20 cellular contexts compared by ENCODE assay signal in the genomic region with DNA sequence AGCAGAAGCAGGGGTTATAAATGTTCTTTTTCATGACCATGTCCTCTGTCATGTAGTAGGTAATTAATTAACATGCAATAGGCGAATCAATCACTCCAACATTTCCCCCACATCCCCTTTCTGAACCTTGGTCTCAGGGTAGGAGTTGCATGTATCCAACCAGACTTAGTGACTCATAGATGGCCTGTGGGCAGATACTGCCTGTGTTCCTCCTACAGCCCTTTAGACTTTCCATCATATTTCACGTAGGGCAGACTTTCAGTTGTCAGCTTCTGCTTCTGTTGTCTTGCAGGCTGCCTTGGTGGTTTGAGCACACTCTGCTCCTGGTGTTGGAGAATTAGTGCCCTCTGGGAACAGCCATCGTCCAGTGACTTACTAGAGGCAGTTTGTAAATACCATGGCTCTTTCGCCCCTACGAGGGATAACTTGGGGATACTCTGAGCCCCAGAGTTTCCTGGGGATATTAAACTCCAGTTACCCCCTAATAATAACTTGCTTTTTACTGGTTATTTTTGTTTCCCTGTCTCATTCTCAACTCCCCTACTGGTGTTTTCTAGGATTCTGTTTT.
DNase-seq lines count a peak whose midpoint lies in the region; ATAC-seq, FAIRE-seq and TF ChIP-seq lines count a peak whose summit lies in the region.
"Had no signal": no experiment of that assay in that cellular context is flagged by ENCODE, and none has a peak within 500 bp of the region (broad histone marks: within the 10 kb centered on the region; RNA-seq: fewer than 3 reads in every experiment).

No MANE protein-coding gene starts in this region.

- no peak for FAIRE-seq in bronchial epithelial cell (lab: Jason Lieb, UNC)

- H3K4me3 ChIP-seq in bronchial epithelial cell (ENCODE audit: low read depth, low read length), result no peak overlapping the region
- H3K4me3 ChIP-seq: heart right ventricle, lung, right atrium auricular region had no signal

- no peaks in the 10 kb centered on the region for H3K36me3 ChIP-seq in bronchial epithelial cell (ENCODE audit: control insufficient read depth, insufficient read depth, low read length)
- H3K36me3 ChIP-seq: heart right ventricle, right atrium auricular region had no signal

- no peak for TF ChIP-seq CTCF in bronchial epithelial cell (IDR thresholded peaks at IDR 0.05; ENCODE audit: insufficient read depth, low read length, severe bottlenecking)

- no peaks in the 10 kb centered on the region for H3K27me3 ChIP-seq in bronchial epithelial cell (ENCODE audit: control insufficient read depth, insufficient read depth, low read length)
- H3K27me3 ChIP-seq: right atrium auricular region had no signal

- no peak for ATAC-seq in GM21390 (IDR thresholded peaks at IDR 0.05; ENCODE audit: unreplicated experiment)
- ATAC-seq: heart right ventricle, Right ventricle myocardium inferior had no signal

- DNase-seq in KG1 (lab: John Stamatoyannopoulos, UW), result peak; percentile 80
- peak; percentile 93 for DNase-seq in OCI-M1 (lab: John Stamatoyannopoulos, UW)
- DNase-seq in bronchial epithelial cell (ENCODE audit: low read depth), result peak; percentile 21
- DNase-seq in renal cortical epithelial cell (ENCODE audit: low read depth), result peak; percentile 16
- no peak for DNase-seq in NCI-H128 (lab: John Stamatoyannopoulos, UW; ENCODE audit: unreplicated experiment)
- DNase-seq in NCI-H1417 (lab: John Stamatoyannopoulos, UW), result no peak
- no peak for DNase-seq in NCI-H446 treated with DMSO at 0.1 percent for 48 hours (lab: John Stamatoyannopoulos, UW)
- DNase-seq: activated CD4-positive, alpha-beta T cell treated with anti-CD3 and anti-CD28 coated beads, Interleukin-2, amount 50 U/mL, for 1 hour; CD4-positive, CD25-positive, alpha-beta regulatory T cell; cortex of kidney; DMS 273 treated with DMSO at 0.1 percent for 48 hours; heart right ventricle; NCI-H1436; NCI-H524; nucleus accumbens; substantia nigra had no signal

Comparison
In these comparisons a context has a peak if more than half of its experiments do, and no peak if none do; other contexts are left out.
1. DNase-seq: peak in KG1 (single experiment), OCI-M1 (single experiment), bronchial epithelial cell (single experiment) and renal cortical epithelial cell (single experiment); none in NCI-H128 (single experiment), NCI-H1417 (0 of 3) and NCI-H446 treated with DMSO at 0.1 percent for 48 hours (single experiment).